In the genomic region with DNA sequence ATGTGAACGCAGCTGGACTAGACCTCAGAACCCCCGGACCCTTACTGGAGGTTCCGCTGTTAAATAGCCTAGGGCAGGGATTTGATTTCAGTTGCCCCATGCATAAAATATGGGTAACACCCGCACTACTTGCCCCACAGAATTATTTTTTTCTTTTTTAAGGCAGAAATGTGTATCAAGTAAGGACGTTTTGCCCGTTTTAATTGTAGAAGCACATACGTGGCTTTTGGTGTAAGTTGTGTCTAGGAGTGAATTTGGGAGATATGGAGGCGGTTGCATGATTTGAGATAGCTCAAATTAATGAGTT, we compare ENCODE assay signal across 8 cellular contexts.
DNase-seq lines count a peak whose midpoint lies in the region; ATAC-seq and TF ChIP-seq lines count a peak whose summit lies in the region.

No MANE protein-coding gene starts in this region.

- H3K36me3 ChIP-seq in neutrophil: peaks cover 9% of the 10 kb centered on the region

- no peaks in the 10 kb centered on the region for H3K27me3 ChIP-seq in neutrophil

- no peaks in the 10 kb centered on the region for H3K9me3 ChIP-seq in neutrophil

- H3K4me1 ChIP-seq in neutrophil (ENCODE audit: control insufficient read depth in 1 of 2, insufficient read depth in 1 of 2, low read depth in 1 of 2, low read length in 1 of 2): peaks cover 18 to 21% of the 10 kb centered on the region in 2 experiments

- ATAC-seq in HG03280 (IDR thresholded peaks at IDR 0.05; ENCODE audit: unreplicated experiment): no peak

- peak overlapping the region; percentile 77 to 90 for H3K4me3 ChIP-seq in neutrophil (ENCODE audit: low read depth in 1 of 2, low read length in 1 of 2)

- in situ Hi-C loops in ACHN (cut with HindIII; ENCODE audit: low pct_ligation_motif_present, low pct_unique_long_range_greater_than_20kb, low sequenced_read_pairs): no loop called here

- no peak for TF ChIP-seq CTCF in neutrophil (IDR thresholded peaks at IDR 0.05)

- peak overlapping the region; percentile 76 for H3K27ac ChIP-seq in epithelial cell of prostate
- H3K27ac ChIP-seq in neutrophil: peak overlapping the region; percentile 82

- DNase-seq in NCI-H2171 treated with DMSO at 0.1 percent for 48 hours (lab: John Stamatoyannopoulos, UW): peak; percentile 47
- no peak for DNase-seq in NCI-H2171 (lab: John Stamatoyannopoulos, UW)
- DNase-seq in OCI-M1 (lab: John Stamatoyannopoulos, UW): peak; percentile 77
- no peak for DNase-seq in epithelial cell of prostate (ENCODE audit: low read depth, low spot score)
- DNase-seq in ACHN: no peak
- DNase-seq in NCI-H226: no peak

Comparison
In these comparisons a context has a peak if more than half of its experiments do, and no peak if none do; other contexts are left out.
1. DNase-seq: peak in NCI-H2171 treated with DMSO at 0.1 percent for 48 hours (single experiment) and OCI-M1 (single experiment); none in NCI-H2171 (single experiment), epithelial cell of prostate (single experiment), ACHN (single experiment) and NCI-H226 (single experiment).